Comparison of ENCODE assay signal across 1 cellular context in the genomic region with DNA sequence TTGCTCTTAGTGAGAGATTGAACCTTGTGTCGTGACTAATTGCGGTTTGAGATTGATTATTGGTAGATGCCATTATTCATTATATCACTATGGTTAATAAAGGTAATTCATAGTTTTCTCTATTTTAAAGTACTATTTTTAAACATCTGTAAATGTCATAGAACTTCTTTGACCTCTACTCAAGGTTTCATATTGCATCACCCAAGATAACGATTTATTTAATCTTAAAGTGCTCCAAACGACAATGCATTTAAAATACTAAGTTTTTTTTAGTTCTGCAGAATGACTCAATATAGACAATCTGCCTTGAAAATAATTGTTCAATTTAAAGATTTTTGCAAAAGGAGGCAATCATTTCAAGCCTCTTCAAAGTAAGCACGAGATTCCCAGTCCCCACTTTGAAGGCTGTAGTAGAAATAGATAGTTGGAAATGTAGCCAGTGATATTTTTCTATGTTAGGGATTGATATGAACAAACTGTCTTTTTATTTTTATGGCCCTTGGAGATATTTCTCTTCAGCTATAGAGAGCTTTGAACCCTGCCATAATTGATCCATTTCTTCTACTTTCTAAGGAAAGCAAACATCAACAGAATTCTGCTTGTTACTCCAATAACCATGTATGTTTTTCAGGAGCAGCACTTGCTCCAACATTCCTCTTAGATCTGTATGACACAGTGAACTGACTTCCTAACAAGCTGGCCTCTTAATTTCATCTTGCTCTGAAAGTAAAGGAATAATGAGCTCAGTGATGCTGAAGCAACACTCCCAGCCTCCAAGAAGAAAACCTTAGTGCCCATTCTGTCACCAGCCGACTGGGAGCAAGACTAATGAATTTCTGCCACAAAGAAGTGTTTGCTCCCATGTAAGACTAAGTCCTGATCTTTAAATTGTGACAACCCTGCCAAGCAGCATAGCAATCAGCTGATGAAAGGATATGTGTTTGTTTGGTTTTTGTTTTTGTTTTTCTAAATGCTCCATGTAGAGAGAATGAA.
TF ChIP-seq lines count a peak whose summit lies in the region.

No MANE protein-coding gene starts in this region.

TF ChIP-seq in endothelial cell of umbilical vein, 7 proteins besides CTCF, POLR2A, EP300 and RAD21 (continued from another document):
- TF ChIP-seq MYC (IDR thresholded peaks at IDR 0.05; ENCODE audit: low read depth, low read length) = no peak
- TF ChIP-seq EZH2 (IDR thresholded peaks at IDR 0.05; ENCODE audit: borderline replicate concordance, low read depth, low read length, severe bottlenecking) = no peak
- TF ChIP-seq MAX (IDR thresholded peaks at IDR 0.05; ENCODE audit: insufficient read depth, insufficient read length) = no peak
- no peak for TF ChIP-seq JUN (IDR thresholded peaks at IDR 0.05; ENCODE audit: borderline replicate concordance, insufficient read depth, insufficient read length, low read depth)
- TF ChIP-seq GATA2 (IDR thresholded peaks at IDR 0.05; ENCODE audit: insufficient read depth, insufficient read length, low read depth, low read length) = no peak
- no peak for TF ChIP-seq FOS (IDR thresholded peaks at IDR 0.05; ENCODE audit: borderline replicate concordance, insufficient read depth, low read length)
TF ChIP-seq in endothelial cell of umbilical vein: peak in this region for 0.
